ENCODE assay signal across 3 cellular contexts in the genomic region with DNA sequence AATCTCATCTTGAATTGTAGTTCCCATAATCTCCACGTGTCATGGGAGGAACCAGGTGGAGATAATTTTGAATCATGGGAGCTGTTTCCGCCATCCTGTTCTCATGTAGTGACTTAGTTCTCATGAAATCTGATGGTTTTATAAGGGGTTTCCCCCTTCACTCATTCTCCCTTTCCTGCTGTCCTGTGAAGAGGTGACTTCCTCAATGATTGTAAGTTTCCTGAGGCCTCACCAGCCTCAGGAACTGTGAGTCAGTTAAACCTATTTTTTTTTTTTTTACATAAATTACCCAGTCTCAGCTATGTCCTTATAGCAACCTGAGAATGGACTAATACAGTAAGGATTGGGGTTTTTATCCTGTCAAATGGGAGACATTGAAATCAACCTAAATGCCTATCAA.
"Had no signal": no experiment of that assay in that cellular context is flagged by ENCODE, and none has a peak within 500 bp of the region (broad histone marks: within the 10 kb centered on the region; RNA-seq: fewer than 3 reads in every experiment).

No MANE protein-coding gene starts in this region.

- DNase-seq: GDM1, GF-D8 had no signal

- ATAC-seq: GM12878 had no signal
